8 cellular contexts compared by ENCODE assay signal in genomic region chr1:181189691-181190361, GRCh38.
DNase-seq lines count a peak whose midpoint lies in the region; ATAC-seq and TF ChIP-seq lines count a peak whose summit lies in the region.

No MANE protein-coding gene starts in this region.

- H3K4me3 ChIP-seq in BE2C (ENCODE audit: low read depth, low read length) (peak overlapping the region; percentile 41), adrenal gland (peak overlapping the region in 1 of 4 donors; percentile 25), sigmoid colon (peak overlapping the region in 3 of 4 donors; percentile 11 to 34 (median 31))

- intact Hi-C loops in adrenal gland (cut with DNase I) = loop anchor here (2.0 to 5.0 kb wide), 2 partner anchors 235 to 237 kb away; no protein-coding TSS in a partner anchor
- intact Hi-C loops in sigmoid colon (cut with DNase I) = loop anchor here (1.0 kb wide), 1 partner anchor 235 kb away; no protein-coding TSS in a partner anchor

- H3K4me1 ChIP-seq in BE2C (no peaks in the 10 kb centered on the region), adrenal gland (replicated peaks in 1 of 2) (no peaks in the 10 kb centered on the region), sigmoid colon (peaks cover 0 to 8% (median 8%) of the 10 kb centered on the region in 4 donors)

- no peak for TF ChIP-seq EP300 in sigmoid colon (IDR thresholded peaks at IDR 0.05)

- WGBS in adrenal gland, 4 donors = 9 to 83% (median 19%) methylated on average over 2 to 40 of the region's 40 CpGs
- WGBS in sigmoid colon, 2 donors = 7 to 10% methylated on average over 40 of the region's 40 CpGs

- ATAC-seq in GM19035 (IDR thresholded peaks at IDR 0.05; ENCODE audit: unreplicated experiment) = peak; percentile 73
- ATAC-seq in HG02588 (IDR thresholded peaks at IDR 0.05; ENCODE audit: unreplicated experiment) = no peak

- H3K27ac ChIP-seq in adrenal gland = no peak overlapping the region
- no peak overlapping the region for H3K27ac ChIP-seq in sigmoid colon

- no peak for TF ChIP-seq POLR2A in adrenal gland (IDR thresholded peaks at IDR 0.05)
- TF ChIP-seq POLR2A in sigmoid colon (IDR thresholded peaks at IDR 0.05) = no peak

- DNase-seq in BE2C (peak; percentile 77), Kasumi-1 (lab: John Stamatoyannopoulos, UW) (peak; percentile 49 to 53), T follicular helper cell (ENCODE audit: low read depth) (peak; percentile 58), adrenal gland (peak; percentile 30 to 85 (median 70)), hepatic stellate cell (ENCODE audit: low spot score) (peak; percentile 74), sigmoid colon (no peak)

- H3K36me3 ChIP-seq in BE2C (no peaks in the 10 kb centered on the region), adrenal gland (replicated peaks in 1 of 2) (no peaks in the 10 kb centered on the region), sigmoid colon (no peaks in the 10 kb centered on the region)

- TF ChIP-seq CTCF in BE2C (IDR thresholded peaks at IDR 0.05; ENCODE audit: low read depth, low read length) = peak; percentile 87
- peak; percentile 83 to 98 (median 94) for TF ChIP-seq CTCF in adrenal gland (IDR thresholded peaks at IDR 0.05)
- TF ChIP-seq CTCF in sigmoid colon (IDR thresholded peaks at IDR 0.05) = peak; percentile 53 to 99 (median 84)

- H3K9me3 ChIP-seq in BE2C (no peaks in the 10 kb centered on the region; the same call in 1 of the 2 replicates), adrenal gland (replicated peaks in 1 of 3) (no peaks in the 10 kb centered on the region), sigmoid colon (no peaks in the 10 kb centered on the region)

- H3K27me3 ChIP-seq in BE2C (peaks cover 8% of the 10 kb centered on the region), adrenal gland (peaks cover 3% of the 10 kb centered on the region), sigmoid colon (no peaks in the 10 kb centered on the region)
